ENCODE assay signal across 8 cellular contexts in genomic region chr11:67401495-67402191, GRCh38. TPM values are rescaled to one million over a fixed set of nuclear protein-coding genes. Genes with fewer than 3 reads are reported as not detected.
DNase-seq lines count a peak whose midpoint lies in the region; ATAC-seq and TF ChIP-seq lines count a peak whose summit lies in the region.

TSS of gene PPP1CA (minus strand) at chr11:67401858. CDS start at chr11:67401782, 76 bp downstream.

- ATAC-seq in DND-41 (ENCODE audit: insufficient read depth, low read depth) (peak; percentile 61), GM21786 (IDR thresholded peaks at IDR 0.05; ENCODE audit: unreplicated experiment) (peak; percentile 52)
- peak; percentile 62 to 71 for ATAC-seq in naive thymus-derived CD8-positive, alpha-beta T cell
- peak; percentile 75 to 82 for ATAC-seq in stimulated activated naive B cell treated with anti-CD40 and anti-IgM and Interleukin-4, amounts not matched to agents 10 μg/mL and 1 μg/mL and 100 μg/mL, for 72 hours (replicated peaks)

- H3K4me2 ChIP-seq in DND-41 (ENCODE audit: insufficient read depth, low read length), result peak within 1 kb of the TSS; percentile 89
- peak within 1 kb of the TSS; percentile 94 for H3K4me2 ChIP-seq in fibroblast of lung (ENCODE audit: extremely low read depth, insufficient read depth, low read length)

- H3K9me3 ChIP-seq in DND-41 (ENCODE audit: insufficient read depth, low read length, severe bottlenecking) (no peaks in the 10 kb centered on the region), fibroblast of lung (ENCODE audit: control insufficient read depth, insufficient read depth, low read depth, low read length) (no peaks in the 10 kb centered on the region)

- H3K27ac Mint-ChIP-seq in naive thymus-derived CD8-positive, alpha-beta T cell, result peak within 1 kb of the TSS; percentile 85 to 96 (median 93)
- peak within 1 kb of the TSS; percentile 90 for H3K27ac Mint-ChIP-seq in stimulated activated naive B cell treated with anti-CD40 and anti-IgM and Interleukin-4, amounts not matched to agents 10 μg/mL and 1 μg/mL and 100 μg/mL, for 72 hours

- peak; percentile 43 for TF ChIP-seq CTCF in DND-41 (IDR thresholded peaks at IDR 0.05; ENCODE audit: borderline replicate concordance, extremely low read depth, low read length, poor library complexity, severe bottlenecking)
- peak; percentile 85 for TF ChIP-seq CTCF in RWPE1 (conservative IDR thresholded peaks at IDR 0.05; ENCODE audit: low read depth)
- TF ChIP-seq CTCF in fibroblast of lung (conservative IDR thresholded peaks at IDR 0.05 in 1 of 2, IDR thresholded peaks at IDR 0.05 in 1 of 2; ENCODE audit: low read depth in 1 of 2, low read length in 2 of 2), result no peak

- H3K27me3 ChIP-seq in DND-41 (ENCODE audit: insufficient read depth, low read length, poor library complexity), result no peaks in the 10 kb centered on the region
- no peaks in the 10 kb centered on the region for H3K27me3 ChIP-seq in fibroblast of lung (ENCODE audit: control insufficient read depth, insufficient read depth, low read length)

- H3K36me3 ChIP-seq in DND-41 (ENCODE audit: insufficient read depth, low read length) (peaks cover 72% of the 10 kb centered on the region), fibroblast of lung (ENCODE audit: control insufficient read depth, insufficient read depth, low read length) (peaks cover 20% of the 10 kb centered on the region)

- H3K4me1 Mint-ChIP-seq in naive thymus-derived CD8-positive, alpha-beta T cell, result peaks cover 18 to 79% (median 62%) of the 10 kb centered on the region in 4 donors
- peaks cover 37 to 69% of the 10 kb centered on the region in 2 donors for H3K4me1 Mint-ChIP-seq in stimulated activated naive B cell treated with anti-CD40 and anti-IgM and Interleukin-4, amounts not matched to agents 10 μg/mL and 1 μg/mL and 100 μg/mL, for 72 hours

- H3K27ac ChIP-seq in DND-41 (ENCODE audit: low read length) (peak within 1 kb of the TSS; percentile 89), RWPE1 (peak within 1 kb of the TSS; percentile 94), fibroblast of lung (ENCODE audit: insufficient read depth, low read length) (peak within 1 kb of the TSS; percentile 89)

- H3K4me3 ChIP-seq in DND-41 (ENCODE audit: low read depth in 1 of 2, low read length in 2 of 2) (peak within 1 kb of the TSS; percentile 90 to 91), fibroblast of lung (replicated peaks in 1 of 4; ENCODE audit: control extremely low read depth in 1 of 4, insufficient read depth in 1 of 4, low read depth in 3 of 4, low read length in 4 of 4) (peak within 1 kb of the TSS; percentile 80 to 99 (median 92))

- H3K27me3 Mint-ChIP-seq in naive thymus-derived CD8-positive, alpha-beta T cell, result no peaks in the 10 kb centered on the region
- H3K27me3 Mint-ChIP-seq in stimulated activated naive B cell treated with anti-CD40 and anti-IgM and Interleukin-4, amounts not matched to agents 10 μg/mL and 1 μg/mL and 100 μg/mL, for 72 hours, result no peaks in the 10 kb centered on the region

- POLR2A ChIA-PET in RWPE1 (lab: Yijun Ruan, JAX; ENCODE audit: low non-redundant PET), result interaction anchor here (0.6 to 2.4 kb wide), 12 partner anchors 9 to 146 kb away, joined by 3 to 14 read pairs (median 4); partner anchors contain the start of genes RAD9A, RPS6KB2 and TMEM134
- POLR2A ChIA-PET in naive thymus-derived CD8-positive, alpha-beta T cell (lab: Charles Lee), result interaction anchor here (0.6 to 25.5 kb wide), 38 partner anchors 8 to 763 kb away, joined by 3 to 2390 read pairs (median 6); partner anchors contain the start of genes AIP, ANKRD13D, CARNS1 and CDK2AP2

- H3K4me3 Mint-ChIP-seq in naive thymus-derived CD8-positive, alpha-beta T cell, result peak within 1 kb of the TSS; percentile 87 to 99 (median 97)
- peak within 1 kb of the TSS; percentile 86 to 98 for H3K4me3 Mint-ChIP-seq in stimulated activated naive B cell treated with anti-CD40 and anti-IgM and Interleukin-4, amounts not matched to agents 10 μg/mL and 1 μg/mL and 100 μg/mL, for 72 hours

- CTCF ChIA-PET in RWPE1 (lab: Yijun Ruan, JAX), result interaction anchor here (0.6 to 2.0 kb wide), 17 partner anchors 10 to 105 kb away, joined by 3 to 13 read pairs (median 4); partner anchors contain the start of genes RAD9A and RPS6KB2

- H4K20me1 ChIP-seq in DND-41 (ENCODE audit: insufficient read depth, low read length) (peaks cover 43% of the 10 kb centered on the region), fibroblast of lung (ENCODE audit: control insufficient read depth, extremely low read depth, insufficient read depth, low read length) (no peaks in the 10 kb centered on the region)

- peak within 1 kb of the TSS; percentile 99 for H3K9ac ChIP-seq in DND-41 (ENCODE audit: low read depth, low read length)
- peak within 1 kb of the TSS; percentile 86 for H3K9ac ChIP-seq in fibroblast of lung (ENCODE audit: insufficient read depth, low read length)

- DNase-seq in DND-41, result peak; percentile 90
- DNase-seq in LHCN-M2 (ENCODE audit: low read depth), result peak; percentile 77
- peak; percentile 95 for DNase-seq in RWPE1 (ENCODE audit: low spot score)
- DNase-seq in activated T-helper 1 cell treated with anti-CD3 and anti-CD28 coated beads, Interleukin-2, amount 50 U/mL, for 16 hours (ENCODE audit: low read depth in 1 of 2, low spot score in 1 of 2), result peak; percentile 85 to 90
- peak; percentile 79 to 88 for DNase-seq in fibroblast of lung (ENCODE audit: low read depth in 2 of 2)
- DNase-seq in naive thymus-derived CD8-positive, alpha-beta T cell, result peak; percentile 82 to 98 (median 93)
- DNase-seq in stimulated activated naive B cell treated with anti-CD40 and anti-IgM and Interleukin-4, amounts not matched to agents 10 μg/mL and 1 μg/mL and 100 μg/mL, for 72 hours, result peak; percentile 86

- H2AFZ ChIP-seq in DND-41 (ENCODE audit: low read depth, low read length), result peak within 1 kb of the TSS; percentile 45; the same call in 1 of the 2 replicates
- peak within 1 kb of the TSS; percentile 91 for H2AFZ ChIP-seq in fibroblast of lung (ENCODE audit: low read length)

- H3K79me2 ChIP-seq in DND-41 (ENCODE audit: insufficient read depth, low read length) (peaks cover 95% of the 10 kb centered on the region), fibroblast of lung (ENCODE audit: control insufficient read depth, insufficient read depth, low read length) (peaks cover 24% of the 10 kb centered on the region)

- H3K9me3 Mint-ChIP-seq in naive thymus-derived CD8-positive, alpha-beta T cell, result peaks cover 0 to 2% (median 0%) of the 10 kb centered on the region in 9 donors
- H3K9me3 Mint-ChIP-seq in stimulated activated naive B cell treated with anti-CD40 and anti-IgM and Interleukin-4, amounts not matched to agents 10 μg/mL and 1 μg/mL and 100 μg/mL, for 72 hours, result no peaks in the 10 kb centered on the region

- peaks cover 90% of the 10 kb centered on the region for H3K4me1 ChIP-seq in DND-41 (ENCODE audit: insufficient read depth, low read length)
- peaks cover 6% of the 10 kb centered on the region for H3K4me1 ChIP-seq in fibroblast of lung (ENCODE audit: control insufficient read depth, extremely low read depth, insufficient read depth, low read length)

- H3K36me3 Mint-ChIP-seq in naive thymus-derived CD8-positive, alpha-beta T cell, result peaks cover 0 to 51% (median 9%) of the 10 kb centered on the region in 3 donors
- peaks cover 41% of the 10 kb centered on the region in 2 donors for H3K36me3 Mint-ChIP-seq in stimulated activated naive B cell treated with anti-CD40 and anti-IgM and Interleukin-4, amounts not matched to agents 10 μg/mL and 1 μg/mL and 100 μg/mL, for 72 hours

RNA-seq across cellular contexts. Expression of gene PPP1CA, which starts in this region (rescaled TPM):
- total RNA-seq in LHCN-M2 (2014; rRNA removed) (239 and 247 TPM in 2 replicates), fibroblast of lung (90.7 and 104 TPM in 2 replicates)
- 290 TPM for polyA plus RNA-seq in LHCN-M2 (2012)
- polyA plus RNA-seq in fibroblast of lung, result 135 and 218 TPM in 2 replicates
- 147 and 213 TPM in 2 replicates for polyA plus RNA-seq in fibroblast of lung (2012)
- 287 and 410 TPM in 2 replicates for polyA minus RNA-seq in fibroblast of lung (ENCODE audit: low replicate concordance)
- 100 to 1,000 TPM; 141 to 146 TPM for total RNA-seq in naive thymus-derived CD8-positive, alpha-beta T cell
- 100 to 1,000 TPM; 357 to 518 (median 403) TPM for polyA plus RNA-seq in naive thymus-derived CD8-positive, alpha-beta T cell

Comparison
In these comparisons a context has a peak if more than half of its experiments do, and no peak if none do; other contexts are left out.
1. Peak in every context shown above with its lines: DNase-seq, ATAC-seq, H3K4me3 ChIP-seq and H3K27ac ChIP-seq.
2. CTCF ChIP-seq: peak in DND-41 (single experiment) and RWPE1 (single experiment); none in fibroblast of lung (0 of 2).